Comparison of ENCODE assay signal across 1 cellular context in genomic region chr19:5786593-5787551, GRCh38.
TF ChIP-seq lines count a peak whose summit lies in the region.

No MANE protein-coding gene starts in this region.

TF ChIP-seq in IMR-90, 13 proteins besides CTCF, POLR2A, EP300 and RAD21:
- no peak for TF ChIP-seq USF2 (IDR thresholded peaks at IDR 0.05; ENCODE audit: low read depth, low read length)
- TF ChIP-seq, protein P1, sequence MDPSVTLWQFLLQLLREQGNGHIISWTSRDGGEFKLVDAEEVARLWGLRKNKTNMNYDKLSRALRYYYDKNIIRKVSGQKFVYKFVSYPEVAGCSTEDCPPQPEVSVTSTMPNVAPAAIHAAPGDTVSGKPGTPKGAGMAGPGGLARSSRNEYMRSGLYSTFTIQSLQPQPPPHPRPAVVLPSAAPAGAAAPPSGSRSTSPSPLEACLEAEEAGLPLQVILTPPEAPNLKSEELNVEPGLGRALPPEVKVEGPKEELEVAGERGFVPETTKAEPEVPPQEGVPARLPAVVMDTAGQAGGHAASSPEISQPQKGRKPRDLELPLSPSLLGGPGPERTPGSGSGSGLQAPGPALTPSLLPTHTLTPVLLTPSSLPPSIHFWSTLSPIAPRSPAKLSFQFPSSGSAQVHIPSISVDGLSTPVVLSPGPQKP (IDR thresholded peaks at IDR 0.05; ENCODE audit: borderline replicate concordance, low read depth, low read length) = no peak
- TF ChIP-seq MXI1 (IDR thresholded peaks at IDR 0.05; ENCODE audit: borderline replicate concordance, low read depth, low read length) = no peak
- TF ChIP-seq CEBPB (IDR thresholded peaks at IDR 0.05; ENCODE audit: low read depth, low read length) = no peak
- TF ChIP-seq RFX5 (IDR thresholded peaks at IDR 0.05; ENCODE audit: low read depth, low read length) = no peak
- no peak for TF ChIP-seq RCOR1 (IDR thresholded peaks at IDR 0.05; ENCODE audit: insufficient replicate concordance, low read length)
- TF ChIP-seq SMC3 (IDR thresholded peaks at IDR 0.05; ENCODE audit: low read depth, low read length) = no peak
- no peak for TF ChIP-seq CHD1 (IDR thresholded peaks at IDR 0.05; ENCODE audit: low read depth, low read length)
- no peak for TF ChIP-seq FOS (IDR thresholded peaks at IDR 0.05; ENCODE audit: low read depth, low read length)
- TF ChIP-seq NFE2L2 (IDR thresholded peaks at IDR 0.05; ENCODE audit: low read depth, low read length) = no peak
- TF ChIP-seq BHLHE40 (IDR thresholded peaks at IDR 0.05; ENCODE audit: low read depth, low read length) = no peak
- TF ChIP-seq MAFK (IDR thresholded peaks at IDR 0.05; ENCODE audit: low read depth, low read length) = no peak
- TF ChIP-seq MAZ (IDR thresholded peaks at IDR 0.05; ENCODE audit: borderline replicate concordance, low read depth, low read length) = no peak
